13 cellular contexts compared by ENCODE assay signal in the genomic region with DNA sequence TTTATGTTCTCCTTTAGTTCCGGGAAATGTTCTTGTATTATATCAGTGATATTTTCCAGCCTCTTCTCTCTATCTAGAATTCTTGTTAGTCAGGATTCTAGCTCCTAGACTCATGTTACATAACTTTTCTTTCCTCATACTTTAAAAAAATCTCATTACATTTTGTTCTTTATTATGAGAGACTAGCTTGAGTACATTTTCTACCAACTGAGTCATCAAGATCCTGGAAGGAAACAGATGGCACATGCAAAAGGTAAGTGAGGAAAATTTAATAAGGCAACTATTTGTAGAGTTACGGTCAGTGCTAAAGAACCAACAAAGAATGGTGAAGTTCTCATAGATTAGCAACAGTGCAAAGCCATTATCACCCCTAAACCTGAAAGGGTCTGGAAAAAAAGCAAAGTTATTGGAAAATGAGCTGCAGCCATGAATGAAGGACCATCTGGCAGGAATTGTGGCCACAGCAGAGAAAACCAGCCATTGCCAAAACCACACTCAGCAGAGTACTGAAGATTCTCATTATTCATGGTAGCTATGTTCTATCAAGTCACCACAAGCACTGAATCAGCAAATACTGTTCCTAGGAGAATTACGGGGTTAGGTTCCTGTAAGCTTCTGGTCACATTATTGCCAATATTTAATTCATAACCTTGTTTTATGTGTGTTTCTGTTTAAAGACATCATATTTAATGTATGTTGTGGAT.
DNase-seq lines count a peak whose midpoint lies in the region; ATAC-seq lines count a peak whose summit lies in the region.
"Had no signal": no experiment of that assay in that cellular context is flagged by ENCODE, and none has a peak within 500 bp of the region (broad histone marks: within the 10 kb centered on the region; RNA-seq: fewer than 3 reads in every experiment).

No MANE protein-coding gene starts in this region.

- H3K27me3 ChIP-seq in MG63, result no peaks in the 10 kb centered on the region

- peak; percentile 54 for DNase-seq in DMS53 treated with DMSO at 0.1 percent for 48 hours (lab: John Stamatoyannopoulos, UW; ENCODE audit: unreplicated experiment)
- DNase-seq in NCI-H69 (lab: John Stamatoyannopoulos, UW), result peak; percentile 54
- no peak for DNase-seq in caudate nucleus (lab: John Stamatoyannopoulos, UW)
- peak; percentile 11 for DNase-seq in kidney tubule cell (ENCODE audit: low spot score)
- no peak for DNase-seq in MG63
- DNase-seq: CD8-positive, alpha-beta T cell; H7; NCI-H1436; NCI-H345; PC-9; SHP77 had no signal

- peak overlapping the region; percentile 65 for H3K27ac ChIP-seq in caudate nucleus (ENCODE audit: low read depth, low read length)
- H3K27ac ChIP-seq: PC-9 had no signal

- no peaks in the 10 kb centered on the region for H3K9me3 ChIP-seq in MG63

- no peaks in the 10 kb centered on the region for H3K36me3 ChIP-seq in MG63

- ATAC-seq in GM21381 (IDR thresholded peaks at IDR 0.05; ENCODE audit: unreplicated experiment) (no peak), HG02870 (IDR thresholded peaks at IDR 0.05; ENCODE audit: unreplicated experiment) (no peak)
- ATAC-seq: CD8-positive, alpha-beta T cell had no signal

- no peak overlapping the region for H3K4me3 ChIP-seq in MG63
- H3K4me3 ChIP-seq: PC-9 had no signal

Comparison
In these comparisons a context has a peak if more than half of its experiments do, and no peak if none do; other contexts are left out.
1. DNase-seq: peak in DMS53 treated with DMSO at 0.1 percent for 48 hours (single experiment), NCI-H69 (single experiment) and kidney tubule cell (single experiment); none in caudate nucleus (0 of 61) and MG63 (single experiment).